In genomic region chr14:49687942-49688700, GRCh38 we compare ENCODE assay signal across 1 cellular context.
TF ChIP-seq lines count a peak whose summit lies in the region.

POLE2 (minus strand) TSS chr14:49688214; CDS start chr14:49688203, 11 bp downstream.

TF ChIP-seq in HEK293, 187 proteins besides CTCF, POLR2A, EP300 and RAD21 (continued from another document and continues in another):
- TF ChIP-seq KLF1 (tag by site-specific recombination; IDR thresholded peaks at IDR 0.05), result 0 out of 2 replicates have a peak, but pooled peaks have one; percentile 51
- no peak for TF ChIP-seq ZBTB49 (tag by site-specific recombination; IDR thresholded peaks at IDR 0.05; ENCODE audit: low read depth)
- no peak for TF ChIP-seq ZBTB7A (tag by site-specific recombination; IDR thresholded peaks at IDR 0.05; ENCODE audit: low read depth)
- TF ChIP-seq YY2 (tag by site-specific recombination; IDR thresholded peaks at IDR 0.05), result peak; percentile 47; the same call in 1 of the 2 replicates
- peak; percentile 74 for TF ChIP-seq ZNF600 (tag by site-specific recombination; IDR thresholded peaks at IDR 0.05)
- TF ChIP-seq ZBTB11 (tag by site-specific recombination; conservative IDR thresholded peaks at IDR 0.05; ENCODE audit: low read depth), result 0 out of 2 replicates have a peak, but pooled peaks have one; percentile 18
- TF ChIP-seq ZNF704 (tag by site-specific recombination; IDR thresholded peaks at IDR 0.05), result no peak
- TF ChIP-seq ZNF692 (tag by site-specific recombination; IDR thresholded peaks at IDR 0.05), result peak; percentile 50; the same call in 1 of the 2 replicates
- 0 out of 2 replicates have a peak, but pooled peaks have one; percentile 50 for TF ChIP-seq ZNF239 (tag by site-specific recombination; IDR thresholded peaks at IDR 0.05)
- peak; percentile 92; the same call in 1 of the 2 replicates for TF ChIP-seq PBX3 (CRISPR knock-in tag; IDR thresholded peaks at IDR 0.05)
- TF ChIP-seq SP7 (tag by site-specific recombination; IDR thresholded peaks at IDR 0.05), result peak; percentile 72
- TF ChIP-seq ZBTB10 (tag by site-specific recombination; IDR thresholded peaks at IDR 0.05), result no peak
- no peak for TF ChIP-seq ZNF157 (tag by site-specific recombination; IDR thresholded peaks at IDR 0.05)
- no peak for TF ChIP-seq ZNF664 (tag by site-specific recombination; IDR thresholded peaks at IDR 0.05)
- TF ChIP-seq ZNF138 (tag by site-specific recombination; IDR thresholded peaks at IDR 0.05; ENCODE audit: borderline replicate concordance), result no peak
- no peak for TF ChIP-seq GFI1B (tag by site-specific recombination; IDR thresholded peaks at IDR 0.05)
- no peak for TF ChIP-seq ZNF266 (tag by site-specific recombination; IDR thresholded peaks at IDR 0.05; ENCODE audit: low read depth)
- TF ChIP-seq ZNF629 (tag by site-specific recombination; IDR thresholded peaks at IDR 0.05), result no peak; the same call in none of the 2 replicates
- no peak for TF ChIP-seq SCRT1 (tag by site-specific recombination; IDR thresholded peaks at IDR 0.05; ENCODE audit: borderline replicate concordance)
- no peak for TF ChIP-seq PRDM4 (tag by site-specific recombination; IDR thresholded peaks at IDR 0.05)
- TF ChIP-seq ZNF660 (tag by site-specific recombination; IDR thresholded peaks at IDR 0.05), result 0 out of 2 replicates have a peak, but pooled peaks have one; percentile 28
- peak; percentile 94 for TF ChIP-seq ZBTB20 (tag by site-specific recombination; IDR thresholded peaks at IDR 0.05)
- no peak for TF ChIP-seq OSR2 (tag by site-specific recombination; IDR thresholded peaks at IDR 0.05)
- no peak for TF ChIP-seq MZF1 (tag by site-specific recombination; IDR thresholded peaks at IDR 0.05; ENCODE audit: borderline replicate concordance)
- TF ChIP-seq ZNF791 (tag by site-specific recombination; IDR thresholded peaks at IDR 0.05), result no peak
- TF ChIP-seq ZFP37 (tag by site-specific recombination; IDR thresholded peaks at IDR 0.05), result peak; percentile 74; the same call in 1 of the 2 replicates
- no peak for TF ChIP-seq ZNF423 (tag by site-specific recombination; IDR thresholded peaks at IDR 0.05)
- TF ChIP-seq PRDM10 (tag by site-specific recombination; IDR thresholded peaks at IDR 0.05), result 0 out of 2 replicates have a peak, but pooled peaks have one; percentile 22
- no peak for TF ChIP-seq ZNF837 (tag by site-specific recombination; IDR thresholded peaks at IDR 0.05)
- TF ChIP-seq TCF7L2 (IDR thresholded peaks at IDR 0.05; ENCODE audit: borderline replicate concordance, low read depth, low read length), result no peak
- no peak for TF ChIP-seq ZNF366 (tag by site-specific recombination; conservative IDR thresholded peaks at IDR 0.05)
- 0 out of 2 replicates have a peak, but pooled peaks have one; percentile 35 for TF ChIP-seq KLF7 (tag by site-specific recombination; IDR thresholded peaks at IDR 0.05; ENCODE audit: borderline replicate concordance)
- TF ChIP-seq ZFP41 (tag by site-specific recombination; IDR thresholded peaks at IDR 0.05; ENCODE audit: borderline replicate concordance), result no peak
- no peak for TF ChIP-seq ZNF830 (tag by site-specific recombination; IDR thresholded peaks at IDR 0.05; ENCODE audit: low read depth)
- TF ChIP-seq ZNF426 (tag by site-specific recombination; IDR thresholded peaks at IDR 0.05), result no peak
- TF ChIP-seq ZNF76 (tag by site-specific recombination; IDR thresholded peaks at IDR 0.05; ENCODE audit: borderline replicate concordance, low read depth), result peak; percentile 55; the same call in 1 of the 2 replicates
- no peak for TF ChIP-seq ZNF324 (tag by site-specific recombination; IDR thresholded peaks at IDR 0.05)
